22 cellular contexts compared by ENCODE assay signal in the genomic region with DNA sequence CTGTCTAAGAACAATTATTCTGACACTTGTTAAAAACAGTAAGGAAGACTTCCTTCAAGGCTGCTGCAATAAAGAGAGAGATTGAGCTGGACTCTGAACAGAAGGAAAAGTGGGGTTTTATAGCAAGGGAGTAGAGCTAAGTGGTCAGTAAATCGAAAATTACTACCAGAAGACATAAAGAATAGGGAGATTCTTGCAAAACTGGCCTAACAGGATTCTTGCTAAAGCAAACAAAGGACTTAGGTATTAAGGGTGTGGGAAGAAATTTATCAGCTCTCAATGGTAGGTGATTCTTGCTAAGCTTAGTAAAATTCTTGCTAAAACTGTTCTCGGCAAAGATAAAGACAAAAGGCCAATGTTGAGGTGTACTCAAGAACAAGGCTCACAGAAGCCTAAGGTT.
DNase-seq lines count a peak whose midpoint lies in the region; ATAC-seq, FAIRE-seq and TF ChIP-seq lines count a peak whose summit lies in the region.
"Had no signal": no experiment of that assay in that cellular context is flagged by ENCODE, and none has a peak within 500 bp of the region (broad histone marks: within the 10 kb centered on the region; RNA-seq: fewer than 3 reads in every experiment).

No MANE protein-coding gene starts in this region.

- CTCF ChIA-PET in A549 (lab: Yijun Ruan, JAX), result no interaction called here

- DNase-seq in A549 (ENCODE audit: low read depth in 1 of 2, low spot score in 1 of 2) (no peak), LNCaP clone FGC (ENCODE audit: low read depth) (peak; percentile 87), body of pancreas (peak in 1 of 4 donors; percentile 3), left lung (no peak), SJCRH30 (no peak), SW 1271 (lab: John Stamatoyannopoulos, UW) (no peak), stomach (no peak)
- DNase-seq: activated CD4-positive, CD25-positive, alpha-beta regulatory T cell treated with anti-CD3 and anti-CD28 coated beads, Interleukin-2, amount 50 U/mL, for 72 hours; KBM-7; NCI-H1092; NCI-H2081; NCI-H774; OCI-M1; SK-N-SH; spleen; stimulated activated CD4-positive, alpha-beta T cell treated with anti-CD3 and anti-CD28 coated beads, Interleukin-4, amount 100 ng/mL, for 4 hours; T1000 had no signal

- H3K4me3 ChIP-seq in A549 (no peak overlapping the region), LNCaP clone FGC (ENCODE audit: low read depth, low read length) (peak overlapping the region; percentile 14; the same call in 1 of the 2 replicates), body of pancreas (no peak overlapping the region), left lung (no peak overlapping the region), SJCRH30 (no peak overlapping the region), stomach (no peak overlapping the region)
- H3K4me3 ChIP-seq: BLaER1 treated with 17β-estradiol and CSF1 and Interleukin-3, amounts not matched to agents 10 nM and 100 nM; HAP-1; spleen had no signal

- no peaks in the 10 kb centered on the region for H3K27me3 ChIP-seq in body of pancreas
- H3K27me3 ChIP-seq in left lung, result no peaks in the 10 kb centered on the region
- no peaks in the 10 kb centered on the region for H3K27me3 ChIP-seq in SJCRH30
- H3K27me3 ChIP-seq in stomach, result no peaks in the 10 kb centered on the region
- H3K27me3 ChIP-seq: BLaER1 treated with 17β-estradiol and CSF1 and Interleukin-3, amounts not matched to agents 10 nM and 100 nM; spleen had no signal

- peak; percentile 23 for FAIRE-seq in A549 (lab: Jason Lieb, UNC)
- FAIRE-seq: GM12891 had no signal

- no peaks in the 10 kb centered on the region for H3K9me3 ChIP-seq in A549
- no peaks in the 10 kb centered on the region for H3K9me3 ChIP-seq in body of pancreas
- H3K9me3 ChIP-seq in left lung, result no peaks in the 10 kb centered on the region
- no peaks in the 10 kb centered on the region for H3K9me3 ChIP-seq in SJCRH30 (replicated peaks)
- H3K9me3 ChIP-seq in stomach, result no peaks in the 10 kb centered on the region
- H3K9me3 ChIP-seq: BLaER1 treated with 17β-estradiol and CSF1 and Interleukin-3, amounts not matched to agents 10 nM and 100 nM; HAP-1; SK-N-SH; spleen had no signal

- no peak for ATAC-seq in A549
- peak; percentile 68 for ATAC-seq in body of pancreas
- ATAC-seq in left lung, result peak; percentile 86
- ATAC-seq in HG03354 (IDR thresholded peaks at IDR 0.05; ENCODE audit: poor library complexity, severe bottlenecking, unreplicated experiment), result no peak
- ATAC-seq: activated naive CD4-positive, alpha-beta T cell treated with anti-CD3 and anti-CD28 coated beads, Interleukin-2, amount 50 U/mL, for 72 hours had no signal

- no peaks in the 10 kb centered on the region for H3K4me1 ChIP-seq in A549
- H3K4me1 ChIP-seq in body of pancreas, result no peaks in the 10 kb centered on the region
- no peaks in the 10 kb centered on the region for H3K4me1 ChIP-seq in left lung
- no peaks in the 10 kb centered on the region for H3K4me1 ChIP-seq in SJCRH30
- peaks cover 0 to 4% (median 0%) of the 10 kb centered on the region in 4 donors for H3K4me1 ChIP-seq in stomach
- H3K4me1 ChIP-seq: BLaER1 treated with 17β-estradiol and CSF1 and Interleukin-3, amounts not matched to agents 10 nM and 100 nM; HAP-1; spleen had no signal

- H3K36me3 ChIP-seq in body of pancreas (replicated peaks in 1 of 2; ENCODE audit: insufficient read depth in 1 of 2, low read depth in 2 of 2) (no peaks in the 10 kb centered on the region), left lung (no peaks in the 10 kb centered on the region), SJCRH30 (no peaks in the 10 kb centered on the region), stomach (no peaks in the 10 kb centered on the region)
- H3K36me3 ChIP-seq: BLaER1 treated with 17β-estradiol and CSF1 and Interleukin-3, amounts not matched to agents 10 nM and 100 nM; HAP-1; spleen had no signal

- TF ChIP-seq EP300 in A549 (IDR thresholded peaks at IDR 0.05), result no peak
- TF ChIP-seq EP300 in stomach (IDR thresholded peaks at IDR 0.05), result no peak

- TF ChIP-seq POLR2A in A549 (IDR thresholded peaks at IDR 0.05; ENCODE audit: low read length), result no peak
- no peak for TF ChIP-seq POLR2A in body of pancreas (IDR thresholded peaks at IDR 0.05)
- TF ChIP-seq POLR2A in stomach (IDR thresholded peaks at IDR 0.05), result no peak

- TF ChIP-seq CTCF in A549 (IDR thresholded peaks at IDR 0.05), result no peak
- no peak for TF ChIP-seq CTCF in LNCaP clone FGC (IDR thresholded peaks at IDR 0.05; ENCODE audit: control insufficient read depth, extremely low read depth, insufficient read depth)
- TF ChIP-seq CTCF in body of pancreas (IDR thresholded peaks at IDR 0.05), result no peak
- TF ChIP-seq CTCF in left lung (IDR thresholded peaks at IDR 0.05), result no peak
- TF ChIP-seq CTCF in stomach (IDR thresholded peaks at IDR 0.05), result no peak

- H3K4me2 ChIP-seq in A549, result no peak overlapping the region
- H3K4me2 ChIP-seq: BLaER1 treated with 17β-estradiol and CSF1 and Interleukin-3, amounts not matched to agents 10 nM and 100 nM; SK-N-SH had no signal

- intact Hi-C loops in body of pancreas (cut with DNase I) (no loop called here), left lung (cut with DNase I) (no loop called here), stomach (cut with DNase I; ENCODE audit: low total_unique reads) (no loop called here)

- WGBS in A549 (ENCODE audit: missing lambda C conversion rate), result 29% methylated on average over 2 of the region's 2 CpGs
- WGBS in body of pancreas, 2 donors, result 16 to 23% methylated on average over 2 of the region's 2 CpGs
- 24 to 55% (median 38%) methylated on average over 2 of the region's 2 CpGs for WGBS in stomach, 5 donors

- POLR2A ChIA-PET in A549 (lab: Yijun Ruan, JAX), result no interaction called here

- TF ChIP-seq RAD21 in A549 (conservative IDR thresholded peaks at IDR 0.05 in 1 of 2, IDR thresholded peaks at IDR 0.05 in 1 of 2), result no peak

- H3K27ac ChIP-seq in A549 (no peak overlapping the region), body of pancreas (peak overlapping the region in 2 of 4 donors; percentile 6 to 15), left lung (no peak overlapping the region), SJCRH30 (no peak overlapping the region), stomach (no peak overlapping the region)
- H3K27ac ChIP-seq: BLaER1 treated with 17β-estradiol and CSF1 and Interleukin-3, amounts not matched to agents 10 nM and 100 nM; spleen had no signal

TF ChIP-seq in A549, 52 proteins besides CTCF, POLR2A, EP300 and RAD21:
- TF ChIP-seq PHF8 (IDR thresholded peaks at IDR 0.05; ENCODE audit: borderline replicate concordance, low read depth) (no peak), CBX8 (IDR thresholded peaks at IDR 0.05) (no peak), FOSB (CRISPR knock-in tag; IDR thresholded peaks at IDR 0.05) (no peak), HOXB13 (CRISPR knock-in tag; IDR thresholded peaks at IDR 0.05; ENCODE audit: low read depth) (no peak), EHMT2 (IDR thresholded peaks at IDR 0.05; ENCODE audit: low read depth) (no peak), KDM1A (IDR thresholded peaks at IDR 0.05; ENCODE audit: low read depth) (no peak), HOXB5 (CRISPR knock-in tag; IDR thresholded peaks at IDR 0.05) (no peak), JUN (IDR thresholded peaks at IDR 0.05) (no peak), CBX2 (IDR thresholded peaks at IDR 0.05; ENCODE audit: borderline replicate concordance, low read depth) (no peak), MAZ (IDR thresholded peaks at IDR 0.05; ENCODE audit: borderline replicate concordance, low read depth, low read length) (no peak)
- TF ChIP-seq, protein P1, sequence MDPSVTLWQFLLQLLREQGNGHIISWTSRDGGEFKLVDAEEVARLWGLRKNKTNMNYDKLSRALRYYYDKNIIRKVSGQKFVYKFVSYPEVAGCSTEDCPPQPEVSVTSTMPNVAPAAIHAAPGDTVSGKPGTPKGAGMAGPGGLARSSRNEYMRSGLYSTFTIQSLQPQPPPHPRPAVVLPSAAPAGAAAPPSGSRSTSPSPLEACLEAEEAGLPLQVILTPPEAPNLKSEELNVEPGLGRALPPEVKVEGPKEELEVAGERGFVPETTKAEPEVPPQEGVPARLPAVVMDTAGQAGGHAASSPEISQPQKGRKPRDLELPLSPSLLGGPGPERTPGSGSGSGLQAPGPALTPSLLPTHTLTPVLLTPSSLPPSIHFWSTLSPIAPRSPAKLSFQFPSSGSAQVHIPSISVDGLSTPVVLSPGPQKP (IDR thresholded peaks at IDR 0.05; ENCODE audit: low read depth, low read length), result no peak
- TF ChIP-seq, protein P2, sequence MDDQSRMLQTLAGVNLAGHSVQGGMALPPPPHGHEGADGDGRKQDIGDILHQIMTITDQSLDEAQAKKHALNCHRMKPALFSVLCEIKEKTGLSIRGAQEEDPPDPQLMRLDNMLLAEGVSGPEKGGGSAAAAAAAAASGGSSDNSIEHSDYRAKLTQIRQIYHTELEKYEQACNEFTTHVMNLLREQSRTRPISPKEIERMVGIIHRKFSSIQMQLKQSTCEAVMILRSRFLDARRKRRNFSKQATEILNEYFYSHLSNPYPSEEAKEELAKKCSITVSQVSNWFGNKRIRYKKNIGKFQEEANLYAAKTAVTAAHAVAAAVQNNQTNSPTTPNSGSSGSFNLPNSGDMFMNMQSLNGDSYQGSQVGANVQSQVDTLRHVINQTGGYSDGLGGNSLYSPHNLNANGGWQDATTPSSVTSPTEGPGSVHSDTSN (IDR thresholded peaks at IDR 0.05), result no peak
TF ChIP-seq in A549: peak in this region for 0.

Comparison
In these comparisons a context has a peak if more than half of its experiments do, and no peak if none do; other contexts are left out.
1. ATAC-seq: peak in body of pancreas (single experiment) and left lung (single experiment); none in A549 (0 of 2) and HG03354 (single experiment).